1 cellular context compared by ENCODE assay signal in genomic region chr13:93320942-93321341, GRCh38.
TF ChIP-seq lines count a peak whose summit lies in the region.

No MANE protein-coding gene starts in this region.

TF ChIP-seq in HEK293, 187 proteins besides CTCF, POLR2A, EP300 and RAD21 (continued from another document):
- TF ChIP-seq BCL6B (tag by site-specific recombination; IDR thresholded peaks at IDR 0.05): no peak
- peak; percentile 34; the same call in 1 of the 2 replicates for TF ChIP-seq ZNF660 (tag by site-specific recombination; IDR thresholded peaks at IDR 0.05)
- TF ChIP-seq ZNF423 (tag by site-specific recombination; IDR thresholded peaks at IDR 0.05): no peak
- no peak for TF ChIP-seq GLIS1 (tag by site-specific recombination; IDR thresholded peaks at IDR 0.05)
- no peak for TF ChIP-seq ZBTB48 (tag by site-specific recombination; IDR thresholded peaks at IDR 0.05)
- no peak for TF ChIP-seq WT1 (tag by site-specific recombination; IDR thresholded peaks at IDR 0.05)
- no peak for TF ChIP-seq ZNF202 (tag by site-specific recombination; IDR thresholded peaks at IDR 0.05; ENCODE audit: borderline replicate concordance)
- TF ChIP-seq ZEB2 (tag by site-specific recombination; IDR thresholded peaks at IDR 0.05): peak; percentile 51
- no peak for TF ChIP-seq ZNF521 (tag by site-specific recombination; IDR thresholded peaks at IDR 0.05)
- TF ChIP-seq REST (tag by site-specific recombination; IDR thresholded peaks at IDR 0.05): no peak
- no peak for TF ChIP-seq FEZF1 (tag by site-specific recombination; IDR thresholded peaks at IDR 0.05)
- no peak for TF ChIP-seq ZBTB49 (tag by site-specific recombination; IDR thresholded peaks at IDR 0.05; ENCODE audit: low read depth)
